In the genomic region with DNA sequence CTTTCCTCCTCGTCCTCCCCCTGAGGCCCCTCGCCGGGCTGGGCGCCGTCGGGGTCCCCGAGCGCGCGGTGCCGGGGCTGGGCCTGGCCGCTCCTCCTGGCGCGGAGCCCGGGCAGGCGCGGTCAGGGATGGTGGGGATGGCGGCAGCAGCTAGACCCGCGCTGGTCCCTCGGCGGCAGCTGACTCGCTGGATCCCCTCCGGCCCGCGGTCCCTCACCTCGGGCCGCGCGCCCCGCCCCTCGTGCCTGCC, we compare ENCODE assay signal across 8 cellular contexts. TPM values are rescaled to one million over a fixed set of nuclear protein-coding genes. Genes with fewer than 3 reads are reported as not detected.
DNase-seq lines count a peak whose midpoint lies in the region; ATAC-seq and TF ChIP-seq lines count a peak whose summit lies in the region.

Gene SLC25A29 (minus strand): TSS at position 189 of the 250 bp plus-strand sequence. CDS start 212 bp downstream, outside the sequence.

- H3K9me3 ChIP-seq in spleen: no peaks in the 10 kb centered on the region

- H3K27me3 ChIP-seq in spleen (replicated peaks in 1 of 7): peaks cover 0 to 4% (median 0%) of the 10 kb centered on the region in 7 donors

- no peaks in the 10 kb centered on the region for H3K36me3 Mint-ChIP-seq in activated naive CD8-positive, alpha-beta T cell treated with anti-CD3 and anti-CD28 coated beads, Interleukin-2, amount 50 U/mL, for 24 hours (ENCODE audit: low read depth)

- peak within 1 kb of the TSS; percentile 72 for H3K4me3 Mint-ChIP-seq in activated naive CD8-positive, alpha-beta T cell treated with anti-CD3 and anti-CD28 coated beads, Interleukin-2, amount 50 U/mL, for 24 hours

- peaks cover 7 to 70% (median 46%) of the 10 kb centered on the region in 6 donors for H3K4me1 ChIP-seq in spleen

- H3K36me3 ChIP-seq in spleen: no peaks in the 10 kb centered on the region

- peak within 1 kb of the TSS; percentile 53 to 94 (median 86) for H3K27ac ChIP-seq in spleen

- no peak for ATAC-seq in activated naive CD8-positive, alpha-beta T cell treated with anti-CD3 and anti-CD28 coated beads, Interleukin-2, amount 50 U/mL, for 24 hours
- ATAC-seq in HG02973 (IDR thresholded peaks at IDR 0.05; ENCODE audit: unreplicated experiment): no peak

- H3K4me3 ChIP-seq in HFF-Myc (replicated peaks; ENCODE audit: low read depth, low read length) (peak within 1 kb of the TSS; percentile 69), iPS-11a (ENCODE audit: low read depth, low read length) (peak within 1 kb of the TSS; percentile 86), spleen (peak within 1 kb of the TSS; percentile 64 to 97 (median 88))

- TF ChIP-seq CTCF in HFF-Myc (IDR thresholded peaks at IDR 0.05; ENCODE audit: low read depth, low read length, missing control alignments) (no peak), spleen (IDR thresholded peaks at IDR 0.05 in 8 of 11, conservative IDR thresholded peaks at IDR 0.05 in 3 of 11) (no peak)

- DNase-seq in HFF-Myc (ENCODE audit: extremely low read depth, low read depth): no peak
- DNase-seq in activated naive CD8-positive, alpha-beta T cell treated with anti-CD3 and anti-CD28 coated beads, Interleukin-2, amount 50 U/mL, for 24 hours: no peak
- DNase-seq in spleen: no peak
- DNase-seq in superior temporal gyrus (ENCODE audit: extremely low spot score): no peak
- no peak for DNase-seq in DMS114 treated with DMSO at 0.1 percent for 48 hours (lab: John Stamatoyannopoulos, UW; ENCODE audit: unreplicated experiment)
- DNase-seq in NCI-H187 treated with DMSO at 0.1 percent for 48 hours (lab: John Stamatoyannopoulos, UW): no peak

- no peak for TF ChIP-seq POLR2A in spleen (IDR thresholded peaks at IDR 0.05)

- 0 to 1% (median 0%) methylated on average over 9 to 32 of the region's 32 CpGs; no CpG with 5 or more reads in 1 of the 5 donors for WGBS in spleen, 5 donors

- H3K27ac Mint-ChIP-seq in activated naive CD8-positive, alpha-beta T cell treated with anti-CD3 and anti-CD28 coated beads, Interleukin-2, amount 50 U/mL, for 24 hours: no peak within 1 kb of the TSS

- intact Hi-C loops in spleen (cut with DNase I; ENCODE audit: low total_unique reads): no loop called here

- peaks cover 11% of the 10 kb centered on the region for H3K4me1 Mint-ChIP-seq in activated naive CD8-positive, alpha-beta T cell treated with anti-CD3 and anti-CD28 coated beads, Interleukin-2, amount 50 U/mL, for 24 hours

- H3K9me3 Mint-ChIP-seq in activated naive CD8-positive, alpha-beta T cell treated with anti-CD3 and anti-CD28 coated beads, Interleukin-2, amount 50 U/mL, for 24 hours: no peaks in the 10 kb centered on the region

- peaks cover 8% of the 10 kb centered on the region for H3K27me3 Mint-ChIP-seq in activated naive CD8-positive, alpha-beta T cell treated with anti-CD3 and anti-CD28 coated beads, Interleukin-2, amount 50 U/mL, for 24 hours

RNA-seq across cellular contexts. Expression of gene SLC25A29, which starts in this region (rescaled TPM):
- 10 to 100 TPM; 19.6 to 42.7 (median 33.9) TPM for total RNA-seq in spleen
- 10 to 100 TPM; 26.2 to 52.9 (median 30.2) TPM for polyA plus RNA-seq in spleen
